Comparison of ENCODE assay signal across 19 cellular contexts in genomic region chr5:122112733-122113558, GRCh38. TPM values are rescaled to one million over a fixed set of nuclear protein-coding genes. Genes with fewer than 3 reads are reported as not detected.
A peak's percentile ranks its signal among the peaks of the same experiment; 100 is the strongest.
DNase-seq lines count a peak whose midpoint lies in the region; FAIRE-seq and TF ChIP-seq lines count a peak whose summit lies in the region.
"Had no signal": no experiment of that assay in that cellular context is flagged by ENCODE, and none has a peak within 500 bp of the region (broad histone marks: within the 10 kb centered on the region; RNA-seq: fewer than 3 reads in every experiment).

No MANE protein-coding gene starts in this region.

- no peak overlapping the region for H3K23ac ChIP-seq in H1 (ENCODE audit: insufficient read length)
- H3K23ac ChIP-seq in neuronal stem cell (ENCODE audit: low read depth, low read length, poor library complexity), result no peak overlapping the region

- H2AK5ac ChIP-seq in H1 (ENCODE audit: low read depth, low read length) (no peak overlapping the region), neuronal stem cell (ENCODE audit: low read depth, low read length) (no peak overlapping the region)

- no peaks in the 10 kb centered on the region for H3K36me3 ChIP-seq in H1 (ENCODE audit: control insufficient read depth in 2 of 4, insufficient read depth in 4 of 4, low read length in 3 of 4)
- no peaks in the 10 kb centered on the region for H3K36me3 ChIP-seq in neuronal stem cell (replicated peaks in 1 of 2; ENCODE audit: control insufficient read depth in 2 of 2, insufficient read depth in 2 of 2, low read length in 2 of 2)
- H3K36me3 ChIP-seq: BLaER1 treated with 17β-estradiol and CSF1 and Interleukin-3, amounts not matched to agents 10 nM and 100 nM had no signal

- H4K5ac ChIP-seq in H1 (ENCODE audit: insufficient read length, low read depth, low read length), result no peak overlapping the region

- no peak for TF ChIP-seq EP300 in H1 (IDR thresholded peaks at IDR 0.05; ENCODE audit: borderline replicate concordance in 1 of 2, low read depth in 2 of 2, low read length in 2 of 2)

- no peak overlapping the region for H3K56ac ChIP-seq in H1 (replicated peaks; ENCODE audit: insufficient read length, low read depth, low read length)

- H3K4ac ChIP-seq in H1 (replicated peaks; ENCODE audit: insufficient read length, low read depth, low read length) (no peak overlapping the region), neuronal stem cell (ENCODE audit: low read length) (no peak overlapping the region)

- H2BK20ac ChIP-seq in H1 (ENCODE audit: low read length), result no peak overlapping the region

- no peak for TF ChIP-seq POLR2A in H1 (IDR thresholded peaks at IDR 0.05; ENCODE audit: control extremely low read depth in 1 of 2, low read depth in 2 of 2, low read length in 2 of 2)

- H3K18ac ChIP-seq in H1 (ENCODE audit: extremely low read depth, low read length) (no peak overlapping the region), neuronal stem cell (ENCODE audit: low read length) (peak overlapping the region; percentile 44)

- H2BK5ac ChIP-seq in H1 (ENCODE audit: low read depth, low read length) (no peak overlapping the region), neuronal stem cell (ENCODE audit: low read length) (no peak overlapping the region)

- no peaks in the 10 kb centered on the region for H3K79me2 ChIP-seq in H1 (ENCODE audit: control insufficient read depth in 1 of 2, insufficient read depth in 2 of 2, low read length in 2 of 2)

- H3K9ac ChIP-seq in H1 (replicated peaks in 1 of 4; ENCODE audit: extremely low read depth in 1 of 4, low read depth in 3 of 4, low read length in 3 of 4), result no peak overlapping the region; a peak in 1 of 7 replicates
- no peak overlapping the region for H3K9ac ChIP-seq in neuronal stem cell (ENCODE audit: low read depth, low read length, poor library complexity)
- H3K9ac ChIP-seq: BLaER1 treated with 17β-estradiol and CSF1 and Interleukin-3, amounts not matched to agents 10 nM and 100 nM had no signal

- no peak for TF ChIP-seq RAD21 in H1 (IDR thresholded peaks at IDR 0.05 in 1 of 2, conservative IDR thresholded peaks at IDR 0.05 in 1 of 2; ENCODE audit: low read depth in 2 of 2, low read length in 2 of 2)

- H3K36me3 Mint-ChIP-seq in immature natural killer cell, result no peaks in the 10 kb centered on the region
- H3K36me3 Mint-ChIP-seq: IgD-negative memory B cell, T-cell had no signal

- H3K23me2 ChIP-seq in H1 (ENCODE audit: low read depth, low read length), result no peaks in the 10 kb centered on the region

- no peak overlapping the region for H4K8ac ChIP-seq in H1 (ENCODE audit: extremely low read depth, insufficient read depth, low read length)
- H4K8ac ChIP-seq in neuronal stem cell (ENCODE audit: low read depth, low read length), result no peak overlapping the region

- H3K27me3 Mint-ChIP-seq in immature natural killer cell (ENCODE audit: low read depth in 3 of 3), result peaks cover 0 to 2% (median 0%) of the 10 kb centered on the region in 3 donors
- H3K27me3 Mint-ChIP-seq: IgD-negative memory B cell had no signal

- H2BK15ac ChIP-seq in H1 (ENCODE audit: low read length) (no peak overlapping the region; the same call in 1 of the 2 replicates), neuronal stem cell (ENCODE audit: low read length) (no peak overlapping the region)

- H3K27me3 ChIP-seq in H1 (replicated peaks in 1 of 4; ENCODE audit: control insufficient read depth in 3 of 4, extremely low read depth in 1 of 4, insufficient read depth in 3 of 4, low read length in 3 of 4) (no peaks in the 10 kb centered on the region), neuronal stem cell (ENCODE audit: control insufficient read depth in 3 of 3, insufficient read depth in 3 of 3, low read depth in 1 of 3, low read length in 3 of 3) (no peaks in the 10 kb centered on the region)
- H3K27me3 ChIP-seq: BLaER1 treated with 17β-estradiol and CSF1 and Interleukin-3, amounts not matched to agents 10 nM and 100 nM had no signal

- WGBS in H1 (ENCODE audit: extremely low coverage in 1 of 2, insufficient coverage in 1 of 2, insufficient read length in 1 of 2, insufficient replicate concordance in 2 of 2, low coverage in 1 of 2, low lambda C conversion rate in 2 of 2, missing lambda C conversion rate in 1 of 2), 2 experiments, result 86% methylated on average over 5 of the region's 6 CpGs; no CpG with 5 or more reads in 1 of the 2 experiments
- no CpG with 5 or more reads among the region's 6 CpGs for WGBS in neuronal stem cell (ENCODE audit: extremely low coverage in 2 of 2, insufficient read length in 2 of 2, insufficient replicate concordance in 1 of 2), 2 donors

- H3K9me3 ChIP-seq in H1 (ENCODE audit: insufficient read depth in 2 of 2, low read depth in 1 of 2, low read length in 1 of 2), result no peaks in the 10 kb centered on the region
- H3K9me3 ChIP-seq in neuronal stem cell (replicated peaks in 1 of 2; ENCODE audit: control insufficient read depth in 2 of 2, insufficient read depth in 1 of 2, low read depth in 1 of 2, low read length in 2 of 2), result no peaks in the 10 kb centered on the region
- H3K9me3 ChIP-seq: BLaER1 treated with 17β-estradiol and CSF1 and Interleukin-3, amounts not matched to agents 10 nM and 100 nM had no signal

- POLR2A ChIA-PET in H1 (lab: Charles Lee; ENCODE audit: partially characterized antibody), result no interaction called here

- H3K27ac Mint-ChIP-seq in immature natural killer cell, result no peak overlapping the region
- H3K27ac Mint-ChIP-seq: HFFc6, IgD-negative memory B cell, T-cell had no signal

- H2BK120ac ChIP-seq in H1 (replicated peaks; ENCODE audit: low read depth, low read length) (no peak overlapping the region), neuronal stem cell (ENCODE audit: low read depth, low read length) (no peak overlapping the region)

- H3K4me3 ChIP-seq in H1 (ENCODE audit: extremely low read depth in 1 of 4, insufficient read depth in 2 of 4, low read depth in 3 of 4, low read length in 4 of 4), result no peak overlapping the region
- H3K4me3 ChIP-seq in neuronal stem cell (ENCODE audit: low read length in 2 of 2), result no peak overlapping the region
- H3K4me3 ChIP-seq: BLaER1 treated with 17β-estradiol and CSF1 and Interleukin-3, amounts not matched to agents 10 nM and 100 nM had no signal

- no peaks in the 10 kb centered on the region for H3K4me1 ChIP-seq in H1 (replicated peaks in 1 of 4; ENCODE audit: control insufficient read depth in 3 of 4, insufficient read depth in 4 of 4, low read length in 3 of 4)
- peaks cover 4 to 5% of the 10 kb centered on the region in 2 donors for H3K4me1 ChIP-seq in neuronal stem cell (ENCODE audit: control insufficient read depth in 2 of 2, insufficient read depth in 1 of 2, low read depth in 1 of 2, low read length in 2 of 2)

- no peak overlapping the region for H3K4me2 ChIP-seq in H1 (ENCODE audit: insufficient read depth in 1 of 2, low read depth in 2 of 2, low read length in 2 of 2)
- H3K4me2 ChIP-seq in neuronal stem cell (ENCODE audit: insufficient read depth, low read length, poor library complexity, severe bottlenecking), result no peak overlapping the region
- H3K4me2 ChIP-seq: BLaER1 treated with 17β-estradiol and CSF1 and Interleukin-3, amounts not matched to agents 10 nM and 100 nM had no signal

- no peak for TF ChIP-seq CTCF in H1 (IDR thresholded peaks at IDR 0.05; ENCODE audit: control extremely low read depth in 1 of 3, insufficient read depth in 1 of 3, low read depth in 1 of 3, low read length in 3 of 3)

- CTCF ChIA-PET in H1 (lab: Charles Lee; ENCODE audit: partially characterized antibody), result interaction anchor here (1.0 to 4.1 kb wide), 6 partner anchors 9 to 43 kb away, joined by 3 to 28 read pairs (median 4); no protein-coding TSS in a partner anchor

- H4K20me1 ChIP-seq in H1 (replicated peaks in 1 of 2; ENCODE audit: control insufficient read depth in 1 of 2, insufficient read depth in 2 of 2, low read length in 2 of 2), result no peaks in the 10 kb centered on the region
- H4K20me1 ChIP-seq: BLaER1 treated with 17β-estradiol and CSF1 and Interleukin-3, amounts not matched to agents 10 nM and 100 nM had no signal

- H3K14ac ChIP-seq in H1 (ENCODE audit: insufficient read length) (no peak overlapping the region), neuronal stem cell (ENCODE audit: low read length) (no peak overlapping the region)

- no peak for FAIRE-seq in H1 (lab: Jason Lieb, UNC)

- DNase-seq in HUDEP-2 (lab: John Stamatoyannopoulos, UW; ENCODE audit: unreplicated experiment in 76 of 76), result peak; percentile 8 to 89 (median 71)
- peak; percentile 18 for DNase-seq in RPMI8226
- no peak for DNase-seq in H1 (ENCODE audit: low read depth in 1 of 2, low spot score in 2 of 2)
- DNase-seq in neuronal stem cell (ENCODE audit: low spot score), result no peak
- no peak for DNase-seq in midbrain (lab: John Stamatoyannopoulos, UW)
- no peak for DNase-seq in substantia nigra (lab: John Stamatoyannopoulos, UW)
- no peak for DNase-seq in HCEC 1CT
- no peak for DNase-seq in immature natural killer cell
- DNase-seq: DMS79, HFFc6, NCI-H1105, NCI-H2081, NCI-H748 treated with DMSO at 0.1 percent for 48 hours, SHP77 treated with DMSO at 0.1 percent for 48 hours, T-cell had no signal

- H3K27ac ChIP-seq in H1 (ENCODE audit: low read depth, low read length) (no peak overlapping the region), neuronal stem cell (replicated peaks; ENCODE audit: low read length) (no peak overlapping the region), substantia nigra (ENCODE audit: low read depth, low read length, poor library complexity, severe bottlenecking) (no peak overlapping the region)
- H3K27ac ChIP-seq: BLaER1 treated with 17β-estradiol and CSF1 and Interleukin-3, amounts not matched to agents 10 nM and 100 nM; HL-60 had no signal

- H3K79me1 ChIP-seq in H1 (ENCODE audit: low read depth, low read length), result no peaks in the 10 kb centered on the region
- H3K79me1 ChIP-seq in neuronal stem cell (ENCODE audit: low read depth, low read length), result no peaks in the 10 kb centered on the region

- H2BK12ac ChIP-seq in H1 (ENCODE audit: low read depth, low read length) (peak overlapping the region; percentile 18; the same call in 1 of the 2 replicates), neuronal stem cell (ENCODE audit: low read length) (no peak overlapping the region)

- H3K4me3 Mint-ChIP-seq in immature natural killer cell, result no peak overlapping the region
- H3K4me3 Mint-ChIP-seq: HFFc6, T-cell had no signal

- H3K4me1 Mint-ChIP-seq in immature natural killer cell, result no peaks in the 10 kb centered on the region
- H3K4me1 Mint-ChIP-seq: IgD-negative memory B cell, T-cell had no signal

- H4K91ac ChIP-seq in H1 (replicated peaks; ENCODE audit: insufficient read length, low read length) (no peak overlapping the region), neuronal stem cell (ENCODE audit: low read depth, low read length, poor library complexity) (no peak overlapping the region)

- H3K9me3 Mint-ChIP-seq in immature natural killer cell, result peaks cover 0 to 3% (median 0%) of the 10 kb centered on the region in 6 donors
- H3K9me3 Mint-ChIP-seq: HFFc6, IgD-negative memory B cell had no signal

- H2AFZ ChIP-seq in H1 (ENCODE audit: low read length) (0 out of 2 replicates have a peak overlapping the region, but pooled peaks have one; percentile 24), neuronal stem cell (ENCODE audit: low read length) (peak overlapping the region; percentile 9)

RNA-seq across cellular contexts. Expression of gene ZNF474, which starts 16.4 kb away (rescaled TPM):
- total RNA-seq in H1 (2021; fragmentation: NEBNext Ultra II Directional; extraction: Animal tissue kit (Norgen Biotek cat#: 25700)), result not detected in 2 replicates
- polyA plus RNA-seq in H1 (2011; rRNA removed), result not detected in 2 replicates
- polyA plus RNA-seq in H1 (2011; cell fraction: cytosol; rRNA removed), result 0.04 TPM
- polyA plus RNA-seq in H1 (2011; cell fraction: nucleus; rRNA removed), result 0.07 TPM
- 0.09 TPM in 1 of 4 replicates, not detected in the others for polyA plus RNA-seq in H1 (2012, experiment 1 of 2)
- not detected for polyA plus RNA-seq in H1 (2012, experiment 2 of 2)
- 0.04 TPM for polyA plus RNA-seq in H1 (2013, experiment 1 of 2)
- polyA plus RNA-seq in H1 (2013, experiment 2 of 2), result 0.06 TPM
- polyA minus RNA-seq in H1 (2011; rRNA and poly(A)+ RNA removed), result 0.09 TPM in 1 of 2 replicates, not detected in the other
- polyA minus RNA-seq in H1 (2011; cell fraction: cytosol; rRNA and poly(A)+ RNA removed), result not detected
- polyA minus RNA-seq in H1 (2011; cell fraction: nucleus; rRNA and poly(A)+ RNA removed), result 0.40 TPM
- 0.39 TPM for polyA plus RNA-seq in neuronal stem cell (2013, experiment 1 of 2)
- 0.51 TPM for polyA plus RNA-seq in neuronal stem cell (2013, experiment 2 of 2)
- polyA plus RNA-seq in immature natural killer cell, result not detected
- total RNA-seq: OCI-LY7 had no signal

RNA-seq across cellular contexts. Expression of gene LOX, which starts 34.9 kb away (rescaled TPM):
- 1.9 and 2.2 TPM in 2 replicates for total RNA-seq in H1 (2021; fragmentation: NEBNext Ultra II Directional; extraction: Animal tissue kit (Norgen Biotek cat#: 25700))
- polyA plus RNA-seq in H1 (2011; rRNA removed) (1.1 and 1.5 TPM in 2 replicates), immature natural killer cell (not detected)
- 0.88 TPM for polyA plus RNA-seq in H1 (2011; cell fraction: cytosol; rRNA removed)
- polyA plus RNA-seq in H1 (2011; cell fraction: nucleus; rRNA removed), result 1.7 TPM
- 1.1 to 1.5 TPM (median 1.4 TPM) in 4 replicates for polyA plus RNA-seq in H1 (2012, experiment 1 of 2)
- 0.38 TPM for polyA plus RNA-seq in H1 (2012, experiment 2 of 2)
- 1.8 TPM for polyA plus RNA-seq in H1 (2013, experiment 1 of 2)
- polyA plus RNA-seq in H1 (2013, experiment 2 of 2), result 1.7 TPM
- 2.5 and 2.9 TPM in 2 replicates for polyA minus RNA-seq in H1 (2011; rRNA and poly(A)+ RNA removed)
- 3.0 TPM for polyA minus RNA-seq in H1 (2011; cell fraction: cytosol; rRNA and poly(A)+ RNA removed)
- polyA minus RNA-seq in H1 (2011; cell fraction: nucleus; rRNA and poly(A)+ RNA removed), result 2.4 TPM
- polyA plus RNA-seq in neuronal stem cell (2013, experiment 1 of 2), result 0.22 TPM
- 0.19 TPM for polyA plus RNA-seq in neuronal stem cell (2013, experiment 2 of 2)
- total RNA-seq: OCI-LY7 had no signal
- polyA plus RNA-seq: IgD-negative memory B cell had no signal

Comparison
In these comparisons a context has a peak if more than half of its experiments do, and no peak if none do; other contexts are left out.
1. DNase-seq: peak in HUDEP-2 (76 of 76) and RPMI8226 (single experiment); none in H1 (0 of 2), neuronal stem cell (single experiment), midbrain (single experiment), substantia nigra (0 of 49), HCEC 1CT (single experiment) and immature natural killer cell (0 of 3).